In the genomic region with DNA sequence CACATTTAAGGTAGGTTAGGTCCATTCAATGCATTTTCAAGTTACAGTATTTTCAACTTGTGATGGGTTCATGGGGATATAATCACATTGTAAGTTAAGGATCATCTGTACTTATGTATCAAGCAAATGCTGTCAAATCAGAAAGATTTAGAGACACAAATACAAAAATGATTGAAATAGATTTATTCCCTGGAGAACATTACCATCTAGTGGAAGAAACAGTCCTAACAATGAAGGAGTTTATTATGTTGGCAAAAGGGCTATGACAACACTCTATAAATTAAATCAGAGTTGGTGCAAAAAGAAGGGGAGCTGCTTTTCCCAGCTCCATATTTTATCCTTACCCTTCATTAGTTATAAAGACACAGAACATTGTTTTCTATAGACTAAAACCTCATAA, we compare ENCODE assay signal across 11 cellular contexts.
DNase-seq lines count a peak whose midpoint lies in the region; ATAC-seq and TF ChIP-seq lines count a peak whose summit lies in the region.
"Had no signal": no experiment of that assay in that cellular context is flagged by ENCODE, and none has a peak within 500 bp of the region (broad histone marks: within the 10 kb centered on the region; RNA-seq: fewer than 3 reads in every experiment).

No MANE protein-coding gene starts in this region.

- H3K27me3 ChIP-seq in dorsolateral prefrontal cortex, result peaks cover 0 to 29% (median 0%) of the 10 kb centered on the region in 45 donors
- no peaks in the 10 kb centered on the region for H3K27me3 ChIP-seq in BE2C

- intact Hi-C loops in dorsolateral prefrontal cortex (cut with DNase I), result loop anchor here (2.0 to 5.0 kb wide), 2 partner anchors 212 kb away; no protein-coding TSS in a partner anchor

- no peaks in the 10 kb centered on the region for H3K9me3 ChIP-seq in BE2C

- peak in 52 of 56 donors; percentile 21 to 81 (median 56) for TF ChIP-seq CTCF in dorsolateral prefrontal cortex (IDR thresholded peaks at IDR 0.05 in 54 of 56, conservative IDR thresholded peaks at IDR 0.05 in 2 of 56; ENCODE audit: low read depth in 1 of 56, partially characterized antibody in 56 of 56)
- peak; percentile 35 for TF ChIP-seq CTCF in retinal pigment epithelial cell (conservative IDR thresholded peaks at IDR 0.05; ENCODE audit: low read depth, low read length)
- TF ChIP-seq CTCF in BE2C (IDR thresholded peaks at IDR 0.05; ENCODE audit: low read depth, low read length), result no peak

- H3K27ac ChIP-seq in dorsolateral prefrontal cortex, result no peak overlapping the region
- H3K27ac ChIP-seq: epithelial cell of prostate had no signal

- H3K36me3 ChIP-seq in BE2C, result no peaks in the 10 kb centered on the region

- no peak overlapping the region for H3K4me3 ChIP-seq in dorsolateral prefrontal cortex
- no peak overlapping the region for H3K4me3 ChIP-seq in retinal pigment epithelial cell (ENCODE audit: low read length)
- no peak overlapping the region for H3K4me3 ChIP-seq in BE2C (ENCODE audit: low read depth, low read length)

- ATAC-seq in GM19035 (IDR thresholded peaks at IDR 0.05; ENCODE audit: unreplicated experiment), result no peak

- no peaks in the 10 kb centered on the region for H3K4me1 ChIP-seq in BE2C

- DNase-seq in NCI-H2081 (lab: John Stamatoyannopoulos, UW) (peak; percentile 6 to 21), NCI-H2081 treated with DMSO at 0.1 percent for 48 hours (lab: John Stamatoyannopoulos, UW) (no peak), NCI-H748 (lab: John Stamatoyannopoulos, UW; ENCODE audit: unreplicated experiment) (peak; percentile 41), dorsolateral prefrontal cortex (no peak), retinal pigment epithelial cell (ENCODE audit: low read depth) (no peak), BE2C (no peak)
- no peak for DNase-seq in stimulated activated CD4-positive, alpha-beta T cell treated with anti-CD3 and anti-CD28 coated beads, Interleukin-2, amount 100 ng/mL, for 48 hours
- DNase-seq: activated T-cell treated with anti-CD3 and anti-CD28 coated beads, Interleukin-2, amount 50 U/mL, for 24 hours; naive B cell had no signal

Comparison
In these comparisons a context has a peak if more than half of its experiments do, and no peak if none do; other contexts are left out.
1. DNase-seq: peak in NCI-H2081 (2 of 2) and NCI-H748 (single experiment); none in NCI-H2081 treated with DMSO at 0.1 percent for 48 hours (single experiment), dorsolateral prefrontal cortex (0 of 10), retinal pigment epithelial cell (single experiment), BE2C (single experiment) and stimulated activated CD4-positive, alpha-beta T cell treated with anti-CD3 and anti-CD28 coated beads, Interleukin-2, amount 100 ng/mL, for 48 hours (0 of 2).